1 cellular context compared by ENCODE assay signal in the genomic region with DNA sequence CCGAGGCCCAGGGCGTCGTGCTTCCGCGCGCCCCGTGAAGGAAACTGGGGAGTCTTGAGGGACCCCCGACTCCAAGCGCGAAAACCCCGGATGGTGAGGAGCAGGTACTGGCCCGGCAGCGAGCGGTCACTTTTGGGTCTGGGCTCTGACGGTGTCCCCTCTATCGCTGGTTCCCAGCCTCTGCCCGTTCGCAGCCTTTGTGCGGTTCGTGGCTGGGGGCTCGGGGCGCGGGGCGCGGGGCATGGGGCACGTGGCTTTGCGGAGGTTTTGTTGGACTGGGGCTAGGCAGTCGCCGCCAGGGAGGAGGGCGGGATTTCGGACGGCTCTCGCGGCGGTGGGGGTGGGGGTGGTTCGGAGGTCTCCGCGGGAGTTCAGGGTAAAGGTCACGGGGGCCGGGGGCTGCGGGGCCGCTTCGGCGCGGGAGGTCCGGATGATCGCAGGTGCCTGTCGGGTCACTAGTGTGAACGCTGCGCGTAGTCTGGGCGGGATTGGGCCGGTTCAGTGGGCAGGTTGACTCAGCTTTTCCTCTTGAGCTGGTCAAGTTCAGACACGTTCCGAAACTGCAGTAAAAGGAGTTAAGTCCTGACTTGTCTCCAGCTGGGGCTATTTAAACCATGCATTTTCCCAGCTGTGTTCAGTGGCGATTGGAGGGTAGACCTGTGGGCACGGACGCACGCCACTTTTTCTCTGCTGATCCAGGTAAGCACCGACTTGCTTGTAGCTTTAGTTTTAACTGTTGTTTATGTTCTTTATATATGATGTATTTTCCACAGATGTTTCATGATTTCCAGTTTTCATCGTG.
TF ChIP-seq lines count a peak whose summit lies in the region.

No MANE protein-coding gene starts in this region.

TF ChIP-seq in HepG2, 621 proteins besides CTCF, POLR2A, EP300 and RAD21 (continued from another document and continues in another):
- TF ChIP-seq, protein P1, sequence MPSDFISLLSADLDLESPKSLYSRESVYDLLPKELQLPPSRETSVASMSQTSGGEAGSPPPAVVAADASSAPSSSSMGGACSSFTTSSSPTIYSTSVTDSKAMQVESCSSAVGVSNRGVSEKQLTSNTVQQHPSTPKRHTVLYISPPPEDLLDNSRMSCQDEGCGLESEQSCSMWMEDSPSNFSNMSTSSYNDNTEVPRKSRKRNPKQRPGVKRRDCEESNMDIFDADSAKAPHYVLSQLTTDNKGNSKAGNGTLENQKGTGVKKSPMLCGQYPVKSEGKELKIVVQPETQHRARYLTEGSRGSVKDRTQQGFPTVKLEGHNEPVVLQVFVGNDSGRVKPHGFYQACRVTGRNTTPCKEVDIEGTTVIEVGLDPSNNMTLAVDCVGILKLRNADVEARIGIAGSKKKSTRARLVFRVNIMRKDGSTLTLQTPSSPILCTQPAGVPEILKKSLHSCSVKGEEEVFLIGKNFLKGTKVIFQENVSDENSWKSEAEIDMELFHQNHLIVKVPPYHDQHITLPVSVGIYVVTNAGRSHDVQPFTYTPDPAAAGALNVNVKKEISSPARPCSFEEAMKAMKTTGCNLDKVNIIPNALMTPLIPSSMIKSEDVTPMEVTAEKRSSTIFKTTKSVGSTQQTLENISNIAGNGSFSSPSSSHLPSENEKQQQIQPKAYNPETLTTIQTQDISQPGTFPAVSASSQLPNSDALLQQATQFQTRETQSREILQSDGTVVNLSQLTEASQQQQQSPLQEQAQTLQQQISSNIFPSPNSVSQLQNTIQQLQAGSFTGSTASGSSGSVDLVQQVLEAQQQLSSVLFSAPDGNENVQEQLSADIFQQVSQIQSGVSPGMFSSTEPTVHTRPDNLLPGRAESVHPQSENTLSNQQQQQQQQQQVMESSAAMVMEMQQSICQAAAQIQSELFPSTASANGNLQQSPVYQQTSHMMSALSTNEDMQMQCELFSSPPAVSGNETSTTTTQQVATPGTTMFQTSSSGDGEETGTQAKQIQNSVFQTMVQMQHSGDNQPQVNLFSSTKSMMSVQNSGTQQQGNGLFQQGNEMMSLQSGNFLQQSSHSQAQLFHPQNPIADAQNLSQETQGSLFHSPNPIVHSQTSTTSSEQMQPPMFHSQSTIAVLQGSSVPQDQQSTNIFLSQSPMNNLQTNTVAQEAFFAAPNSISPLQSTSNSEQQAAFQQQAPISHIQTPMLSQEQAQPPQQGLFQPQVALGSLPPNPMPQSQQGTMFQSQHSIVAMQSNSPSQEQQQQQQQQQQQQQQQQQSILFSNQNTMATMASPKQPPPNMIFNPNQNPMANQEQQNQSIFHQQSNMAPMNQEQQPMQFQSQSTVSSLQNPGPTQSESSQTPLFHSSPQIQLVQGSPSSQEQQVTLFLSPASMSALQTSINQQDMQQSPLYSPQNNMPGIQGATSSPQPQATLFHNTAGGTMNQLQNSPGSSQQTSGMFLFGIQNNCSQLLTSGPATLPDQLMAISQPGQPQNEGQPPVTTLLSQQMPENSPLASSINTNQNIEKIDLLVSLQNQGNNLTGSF (CRISPR knock-in tag; IDR thresholded peaks at IDR 0.05), result no peak; the same call in 1 of the 2 replicates
- TF ChIP-seq, protein P2, sequence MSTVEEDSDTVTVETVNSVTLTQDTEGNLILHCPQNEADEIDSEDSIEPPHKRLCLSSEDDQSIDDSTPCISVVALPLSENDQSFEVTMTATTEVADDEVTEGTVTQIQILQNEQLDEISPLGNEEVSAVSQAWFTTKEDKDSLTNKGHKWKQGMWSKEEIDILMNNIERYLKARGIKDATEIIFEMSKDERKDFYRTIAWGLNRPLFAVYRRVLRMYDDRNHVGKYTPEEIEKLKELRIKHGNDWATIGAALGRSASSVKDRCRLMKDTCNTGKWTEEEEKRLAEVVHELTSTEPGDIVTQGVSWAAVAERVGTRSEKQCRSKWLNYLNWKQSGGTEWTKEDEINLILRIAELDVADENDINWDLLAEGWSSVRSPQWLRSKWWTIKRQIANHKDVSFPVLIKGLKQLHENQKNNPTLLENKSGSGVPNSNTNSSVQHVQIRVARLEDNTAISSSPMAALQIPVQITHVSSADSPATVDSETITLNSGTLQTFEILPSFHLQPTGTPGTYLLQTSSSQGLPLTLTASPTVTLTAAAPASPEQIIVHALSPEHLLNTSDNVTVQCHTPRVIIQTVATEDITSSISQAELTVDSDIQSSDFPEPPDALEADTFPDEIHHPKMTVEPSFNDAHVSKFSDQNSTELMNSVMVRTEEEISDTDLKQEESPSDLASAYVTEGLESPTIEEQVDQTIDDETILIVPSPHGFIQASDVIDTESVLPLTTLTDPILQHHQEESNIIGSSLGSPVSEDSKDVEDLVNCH (CRISPR knock-in tag; IDR thresholded peaks at IDR 0.05), result no peak
- TF ChIP-seq, protein P3, sequence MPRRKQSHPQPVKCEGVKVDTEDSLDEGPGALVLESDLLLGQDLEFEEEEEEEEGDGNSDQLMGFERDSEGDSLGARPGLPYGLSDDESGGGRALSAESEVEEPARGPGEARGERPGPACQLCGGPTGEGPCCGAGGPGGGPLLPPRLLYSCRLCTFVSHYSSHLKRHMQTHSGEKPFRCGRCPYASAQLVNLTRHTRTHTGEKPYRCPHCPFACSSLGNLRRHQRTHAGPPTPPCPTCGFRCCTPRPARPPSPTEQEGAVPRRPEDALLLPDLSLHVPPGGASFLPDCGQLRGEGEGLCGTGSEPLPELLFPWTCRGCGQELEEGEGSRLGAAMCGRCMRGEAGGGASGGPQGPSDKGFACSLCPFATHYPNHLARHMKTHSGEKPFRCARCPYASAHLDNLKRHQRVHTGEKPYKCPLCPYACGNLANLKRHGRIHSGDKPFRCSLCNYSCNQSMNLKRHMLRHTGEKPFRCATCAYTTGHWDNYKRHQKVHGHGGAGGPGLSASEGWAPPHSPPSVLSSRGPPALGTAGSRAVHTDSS (CRISPR knock-in tag; conservative IDR thresholded peaks at IDR 0.05), result no peak
- TF ChIP-seq ZNF747 (CRISPR knock-in tag; IDR thresholded peaks at IDR 0.05; ENCODE audit: borderline replicate concordance) (no peak; the same call in 1 of the 2 replicates), ZNF253 (CRISPR knock-in tag; IDR thresholded peaks at IDR 0.05; ENCODE audit: borderline replicate concordance) (no peak), SMAD3 (CRISPR knock-in tag; IDR thresholded peaks at IDR 0.05) (peak; percentile 90; the same call in 1 of the 2 replicates), SP1 (IDR thresholded peaks at IDR 0.05) (no peak), SP1 (CRISPR knock-in tag; IDR thresholded peaks at IDR 0.05) (peak; percentile 28), ZNF737 (CRISPR knock-in tag; IDR thresholded peaks at IDR 0.05; ENCODE audit: borderline replicate concordance) (0 out of 2 replicates have a peak, but pooled peaks have one; percentile 75), ZNF350 (CRISPR knock-in tag; IDR thresholded peaks at IDR 0.05; ENCODE audit: borderline replicate concordance, low read depth) (0 out of 2 replicates have a peak, but pooled peaks have one; percentile 9), JUN (CRISPR knock-in tag; IDR thresholded peaks at IDR 0.05) (no peak), ZBTB38 (CRISPR knock-in tag; IDR thresholded peaks at IDR 0.05) (no peak), RBM22 (optimal IDR thresholded peaks at IDR 0.05; ENCODE audit: low read length) (peak; percentile 64), JARID2 (CRISPR knock-in tag; IDR thresholded peaks at IDR 0.05; ENCODE audit: insufficient replicate concordance) (no peak), TRIM24 (CRISPR knock-in tag; IDR thresholded peaks at IDR 0.05) (no peak), SRSF1 (optimal IDR thresholded peaks at IDR 0.05; ENCODE audit: low read depth, low read length) (peak; percentile 57), ZNF563 (CRISPR knock-in tag; IDR thresholded peaks at IDR 0.05) (no peak; the same call in none of the 2 replicates), ZNF569 (CRISPR knock-in tag; IDR thresholded peaks at IDR 0.05; ENCODE audit: borderline replicate concordance) (no peak), ZNF230 (CRISPR knock-in tag; IDR thresholded peaks at IDR 0.05) (peak; percentile 17; the same call in 1 of the 2 replicates), HNRNPK (IDR thresholded peaks at IDR 0.05; ENCODE audit: low read depth, low read length, poor library complexity, severe bottlenecking) (no peak), XBP1 (CRISPR knock-in tag; IDR thresholded peaks at IDR 0.05) (no peak), ZNF570 (CRISPR knock-in tag; IDR thresholded peaks at IDR 0.05; ENCODE audit: borderline replicate concordance) (no peak), NCOR1 (IDR thresholded peaks at IDR 0.05; ENCODE audit: borderline replicate concordance, low read length) (peak; percentile 74; the same call in 1 of the 2 replicates), ZNF776 (CRISPR knock-in tag; IDR thresholded peaks at IDR 0.05) (peak; percentile 44; the same call in 1 of the 2 replicates), ZNF510 (CRISPR knock-in tag; IDR thresholded peaks at IDR 0.05; ENCODE audit: low read depth) (no peak), REL (CRISPR knock-in tag; conservative IDR thresholded peaks at IDR 0.05) (0 out of 2 replicates have a peak, but pooled peaks have one; percentile 79), DNMT3B (CRISPR knock-in tag; conservative IDR thresholded peaks at IDR 0.05) (no peak), ZFX (CRISPR knock-in tag; IDR thresholded peaks at IDR 0.05; ENCODE audit: low read depth) (peak; percentile 59)
- TF ChIP-seq, protein P4, sequence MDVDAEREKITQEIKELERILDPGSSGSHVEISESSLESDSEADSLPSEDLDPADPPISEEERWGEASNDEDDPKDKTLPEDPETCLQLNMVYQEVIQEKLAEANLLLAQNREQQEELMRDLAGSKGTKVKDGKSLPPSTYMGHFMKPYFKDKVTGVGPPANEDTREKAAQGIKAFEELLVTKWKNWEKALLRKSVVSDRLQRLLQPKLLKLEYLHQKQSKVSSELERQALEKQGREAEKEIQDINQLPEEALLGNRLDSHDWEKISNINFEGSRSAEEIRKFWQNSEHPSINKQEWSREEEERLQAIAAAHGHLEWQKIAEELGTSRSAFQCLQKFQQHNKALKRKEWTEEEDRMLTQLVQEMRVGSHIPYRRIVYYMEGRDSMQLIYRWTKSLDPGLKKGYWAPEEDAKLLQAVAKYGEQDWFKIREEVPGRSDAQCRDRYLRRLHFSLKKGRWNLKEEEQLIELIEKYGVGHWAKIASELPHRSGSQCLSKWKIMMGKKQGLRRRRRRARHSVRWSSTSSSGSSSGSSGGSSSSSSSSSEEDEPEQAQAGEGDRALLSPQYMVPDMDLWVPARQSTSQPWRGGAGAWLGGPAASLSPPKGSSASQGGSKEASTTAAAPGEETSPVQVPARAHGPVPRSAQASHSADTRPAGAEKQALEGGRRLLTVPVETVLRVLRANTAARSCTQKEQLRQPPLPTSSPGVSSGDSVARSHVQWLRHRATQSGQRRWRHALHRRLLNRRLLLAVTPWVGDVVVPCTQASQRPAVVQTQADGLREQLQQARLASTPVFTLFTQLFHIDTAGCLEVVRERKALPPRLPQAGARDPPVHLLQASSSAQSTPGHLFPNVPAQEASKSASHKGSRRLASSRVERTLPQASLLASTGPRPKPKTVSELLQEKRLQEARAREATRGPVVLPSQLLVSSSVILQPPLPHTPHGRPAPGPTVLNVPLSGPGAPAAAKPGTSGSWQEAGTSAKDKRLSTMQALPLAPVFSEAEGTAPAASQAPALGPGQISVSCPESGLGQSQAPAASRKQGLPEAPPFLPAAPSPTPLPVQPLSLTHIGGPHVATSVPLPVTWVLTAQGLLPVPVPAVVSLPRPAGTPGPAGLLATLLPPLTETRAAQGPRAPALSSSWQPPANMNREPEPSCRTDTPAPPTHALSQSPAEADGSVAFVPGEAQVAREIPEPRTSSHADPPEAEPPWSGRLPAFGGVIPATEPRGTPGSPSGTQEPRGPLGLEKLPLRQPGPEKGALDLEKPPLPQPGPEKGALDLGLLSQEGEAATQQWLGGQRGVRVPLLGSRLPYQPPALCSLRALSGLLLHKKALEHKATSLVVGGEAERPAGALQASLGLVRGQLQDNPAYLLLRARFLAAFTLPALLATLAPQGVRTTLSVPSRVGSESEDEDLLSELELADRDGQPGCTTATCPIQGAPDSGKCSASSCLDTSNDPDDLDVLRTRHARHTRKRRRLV (CRISPR knock-in tag; IDR thresholded peaks at IDR 0.05), result 0 out of 2 replicates have a peak, but pooled peaks have one; percentile 27
- TF ChIP-seq, protein P5, sequence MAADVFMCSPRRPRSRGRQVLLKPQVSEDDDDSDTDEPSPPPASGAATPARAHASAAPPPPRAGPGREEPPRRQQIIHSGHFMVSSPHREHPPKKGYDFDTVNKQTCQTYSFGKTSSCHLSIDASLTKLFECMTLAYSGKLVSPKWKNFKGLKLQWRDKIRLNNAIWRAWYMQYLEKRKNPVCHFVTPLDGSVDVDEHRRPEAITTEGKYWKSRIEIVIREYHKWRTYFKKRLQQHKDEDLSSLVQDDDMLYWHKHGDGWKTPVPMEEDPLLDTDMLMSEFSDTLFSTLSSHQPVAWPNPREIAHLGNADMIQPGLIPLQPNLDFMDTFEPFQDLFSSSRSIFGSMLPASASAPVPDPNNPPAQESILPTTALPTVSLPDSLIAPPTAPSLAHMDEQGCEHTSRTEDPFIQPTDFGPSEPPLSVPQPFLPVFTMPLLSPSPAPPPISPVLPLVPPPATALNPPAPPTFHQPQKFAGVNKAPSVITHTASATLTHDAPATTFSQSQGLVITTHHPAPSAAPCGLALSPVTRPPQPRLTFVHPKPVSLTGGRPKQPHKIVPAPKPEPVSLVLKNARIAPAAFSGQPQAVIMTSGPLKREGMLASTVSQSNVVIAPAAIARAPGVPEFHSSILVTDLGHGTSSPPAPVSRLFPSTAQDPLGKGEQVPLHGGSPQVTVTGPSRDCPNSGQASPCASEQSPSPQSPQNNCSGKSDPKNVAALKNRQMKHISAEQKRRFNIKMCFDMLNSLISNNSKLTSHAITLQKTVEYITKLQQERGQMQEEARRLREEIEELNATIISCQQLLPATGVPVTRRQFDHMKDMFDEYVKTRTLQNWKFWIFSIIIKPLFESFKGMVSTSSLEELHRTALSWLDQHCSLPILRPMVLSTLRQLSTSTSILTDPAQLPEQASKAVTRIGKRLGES (CRISPR knock-in tag; IDR thresholded peaks at IDR 0.05; ENCODE audit: borderline replicate concordance), result no peak
- TF ChIP-seq, protein P6, sequence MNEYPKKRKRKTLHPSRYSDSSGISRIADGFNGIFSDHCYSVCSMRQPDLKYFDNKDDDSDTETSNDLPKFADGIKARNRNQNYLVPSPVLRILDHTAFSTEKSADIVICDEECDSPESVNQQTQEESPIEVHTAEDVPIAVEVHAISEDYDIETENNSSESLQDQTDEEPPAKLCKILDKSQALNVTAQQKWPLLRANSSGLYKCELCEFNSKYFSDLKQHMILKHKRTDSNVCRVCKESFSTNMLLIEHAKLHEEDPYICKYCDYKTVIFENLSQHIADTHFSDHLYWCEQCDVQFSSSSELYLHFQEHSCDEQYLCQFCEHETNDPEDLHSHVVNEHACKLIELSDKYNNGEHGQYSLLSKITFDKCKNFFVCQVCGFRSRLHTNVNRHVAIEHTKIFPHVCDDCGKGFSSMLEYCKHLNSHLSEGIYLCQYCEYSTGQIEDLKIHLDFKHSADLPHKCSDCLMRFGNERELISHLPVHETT (CRISPR knock-in tag; conservative IDR thresholded peaks at IDR 0.05), result peak; percentile 82
- TF ChIP-seq, protein P7, sequence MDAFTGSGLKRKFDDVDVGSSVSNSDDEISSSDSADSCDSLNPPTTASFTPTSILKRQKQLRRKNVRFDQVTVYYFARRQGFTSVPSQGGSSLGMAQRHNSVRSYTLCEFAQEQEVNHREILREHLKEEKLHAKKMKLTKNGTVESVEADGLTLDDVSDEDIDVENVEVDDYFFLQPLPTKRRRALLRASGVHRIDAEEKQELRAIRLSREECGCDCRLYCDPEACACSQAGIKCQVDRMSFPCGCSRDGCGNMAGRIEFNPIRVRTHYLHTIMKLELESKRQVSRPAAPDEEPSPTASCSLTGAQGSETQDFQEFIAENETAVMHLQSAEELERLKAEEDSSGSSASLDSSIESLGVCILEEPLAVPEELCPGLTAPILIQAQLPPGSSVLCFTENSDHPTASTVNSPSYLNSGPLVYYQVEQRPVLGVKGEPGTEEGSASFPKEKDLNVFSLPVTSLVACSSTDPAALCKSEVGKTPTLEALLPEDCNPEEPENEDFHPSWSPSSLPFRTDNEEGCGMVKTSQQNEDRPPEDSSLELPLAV (CRISPR knock-in tag; conservative IDR thresholded peaks at IDR 0.05; ENCODE audit: low read depth), result no peak
